ENCODE assay signal across 1 cellular context in the genomic region with DNA sequence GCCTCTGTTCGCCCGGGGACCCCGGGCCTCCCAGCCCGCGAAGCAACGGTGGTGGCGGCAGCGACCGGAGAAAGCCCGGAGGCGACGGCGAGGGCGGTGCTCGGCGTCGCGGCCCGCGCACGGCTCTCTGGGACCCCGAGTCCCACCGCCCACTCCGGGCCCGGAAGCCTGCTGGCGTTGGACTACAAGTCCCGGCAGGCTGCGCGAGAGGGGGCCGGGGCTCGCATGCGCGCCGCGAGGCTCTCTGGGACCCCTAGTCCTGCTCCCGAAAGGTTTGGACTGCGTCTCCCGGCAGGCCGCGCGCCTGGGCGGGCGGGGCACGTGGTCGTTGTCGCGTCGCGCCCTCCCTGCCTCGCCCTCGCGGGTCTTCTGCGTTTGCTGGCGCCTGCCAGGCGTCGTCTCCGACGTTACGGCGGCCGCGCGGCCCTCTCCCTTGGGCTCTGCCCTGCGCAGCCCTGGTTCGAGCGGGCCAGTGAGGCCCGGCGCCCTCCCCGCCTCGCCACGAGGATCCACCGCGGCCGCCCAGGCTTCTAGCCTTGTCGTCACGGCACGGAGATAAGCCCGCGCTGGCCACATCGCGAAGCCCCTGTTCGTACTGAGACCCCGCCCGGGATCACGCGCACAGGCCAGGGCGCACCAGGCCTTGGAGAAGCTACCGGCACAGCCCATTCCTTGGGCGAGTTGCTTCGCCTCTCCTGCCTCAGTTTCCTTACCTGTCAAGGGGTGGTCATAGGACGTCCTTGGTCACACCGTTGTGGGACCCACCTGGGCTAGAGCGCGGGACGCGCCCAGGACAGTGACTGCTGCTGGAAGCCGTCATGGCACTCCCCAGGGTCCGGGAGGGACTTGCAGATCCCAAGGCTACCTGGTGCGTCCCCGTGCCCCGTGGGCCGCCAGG.
TF ChIP-seq lines count a peak whose summit lies in the region.

A gene (minus strand): TSS at position 75 of the 898 bp plus-strand sequence. CDS start 549 bp downstream, outside the sequence.

TF ChIP-seq in HepG2, 621 proteins besides CTCF, POLR2A, EP300 and RAD21 (continued from another document and continues in another):
- TF ChIP-seq, protein P1, sequence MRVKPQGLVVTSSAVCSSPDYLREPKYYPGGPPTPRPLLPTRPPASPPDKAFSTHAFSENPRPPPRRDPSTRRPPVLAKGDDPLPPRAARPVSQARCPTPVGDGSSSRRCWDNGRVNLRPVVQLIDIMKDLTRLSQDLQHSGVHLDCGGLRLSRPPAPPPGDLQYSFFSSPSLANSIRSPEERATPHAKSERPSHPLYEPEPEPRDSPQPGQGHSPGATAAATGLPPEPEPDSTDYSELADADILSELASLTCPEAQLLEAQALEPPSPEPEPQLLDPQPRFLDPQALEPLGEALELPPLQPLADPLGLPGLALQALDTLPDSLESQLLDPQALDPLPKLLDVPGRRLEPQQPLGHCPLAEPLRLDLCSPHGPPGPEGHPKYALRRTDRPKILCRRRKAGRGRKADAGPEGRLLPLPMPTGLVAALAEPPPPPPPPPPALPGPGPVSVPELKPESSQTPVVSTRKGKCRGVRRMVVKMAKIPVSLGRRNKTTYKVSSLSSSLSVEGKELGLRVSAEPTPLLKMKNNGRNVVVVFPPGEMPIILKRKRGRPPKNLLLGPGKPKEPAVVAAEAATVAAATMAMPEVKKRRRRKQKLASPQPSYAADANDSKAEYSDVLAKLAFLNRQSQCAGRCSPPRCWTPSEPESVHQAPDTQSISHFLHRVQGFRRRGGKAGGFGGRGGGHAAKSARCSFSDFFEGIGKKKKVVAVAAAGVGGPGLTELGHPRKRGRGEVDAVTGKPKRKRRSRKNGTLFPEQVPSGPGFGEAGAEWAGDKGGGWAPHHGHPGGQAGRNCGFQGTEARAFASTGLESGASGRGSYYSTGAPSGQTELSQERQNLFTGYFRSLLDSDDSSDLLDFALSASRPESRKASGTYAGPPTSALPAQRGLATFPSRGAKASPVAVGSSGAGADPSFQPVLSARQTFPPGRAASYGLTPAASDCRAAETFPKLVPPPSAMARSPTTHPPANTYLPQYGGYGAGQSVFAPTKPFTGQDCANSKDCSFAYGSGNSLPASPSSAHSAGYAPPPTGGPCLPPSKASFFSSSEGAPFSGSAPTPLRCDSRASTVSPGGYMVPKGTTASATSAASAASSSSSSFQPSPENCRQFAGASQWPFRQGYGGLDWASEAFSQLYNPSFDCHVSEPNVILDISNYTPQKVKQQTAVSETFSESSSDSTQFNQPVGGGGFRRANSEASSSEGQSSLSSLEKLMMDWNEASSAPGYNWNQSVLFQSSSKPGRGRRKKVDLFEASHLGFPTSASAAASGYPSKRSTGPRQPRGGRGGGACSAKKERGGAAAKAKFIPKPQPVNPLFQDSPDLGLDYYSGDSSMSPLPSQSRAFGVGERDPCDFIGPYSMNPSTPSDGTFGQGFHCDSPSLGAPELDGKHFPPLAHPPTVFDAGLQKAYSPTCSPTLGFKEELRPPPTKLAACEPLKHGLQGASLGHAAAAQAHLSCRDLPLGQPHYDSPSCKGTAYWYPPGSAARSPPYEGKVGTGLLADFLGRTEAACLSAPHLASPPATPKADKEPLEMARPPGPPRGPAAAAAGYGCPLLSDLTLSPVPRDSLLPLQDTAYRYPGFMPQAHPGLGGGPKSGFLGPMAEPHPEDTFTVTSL (CRISPR knock-in tag; IDR thresholded peaks at IDR 0.05; ENCODE audit: borderline replicate concordance), result peak; percentile 78; the same call in 1 of the 2 replicates
- TF ChIP-seq ZNF781 (CRISPR knock-in tag; IDR thresholded peaks at IDR 0.05; ENCODE audit: borderline replicate concordance, not compliant biosample characterization), result peak; percentile 84
- no peak for TF ChIP-seq TCF7L2 (IDR thresholded peaks at IDR 0.05; ENCODE audit: low read depth, low read length)
- peak; percentile 79; the same call in 1 of the 2 replicates for TF ChIP-seq MIER2 (CRISPR knock-in tag; IDR thresholded peaks at IDR 0.05)
- peak; percentile 100 for TF ChIP-seq ERF (CRISPR knock-in tag; IDR thresholded peaks at IDR 0.05)
- TF ChIP-seq, protein P2, sequence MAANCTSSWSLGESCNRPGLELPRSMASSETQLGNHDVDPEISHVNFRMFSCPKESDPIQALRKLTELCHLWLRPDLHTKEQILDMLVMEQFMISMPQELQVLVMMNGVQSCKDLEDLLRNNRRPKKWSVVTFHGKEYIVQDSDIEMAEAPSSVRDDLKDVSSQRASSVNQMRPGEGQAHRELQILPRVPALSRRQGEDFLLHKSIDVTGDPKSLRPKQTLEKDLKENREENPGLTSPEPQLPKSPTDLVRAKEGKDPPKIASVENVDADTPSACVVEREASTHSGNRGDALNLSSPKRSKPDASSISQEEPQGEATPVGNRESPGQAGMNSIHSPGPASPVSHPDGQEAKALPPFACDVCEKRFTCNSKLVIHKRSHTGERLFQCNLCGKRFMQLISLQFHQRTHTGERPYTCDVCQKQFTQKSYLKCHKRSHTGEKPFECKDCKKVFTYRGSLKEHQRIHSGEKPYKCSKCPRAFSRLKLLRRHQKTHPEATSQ (CRISPR knock-in tag; IDR thresholded peaks at IDR 0.05; ENCODE audit: borderline replicate concordance), result peak; percentile 93; the same call in 1 of the 2 replicates
- TF ChIP-seq SAFB2 (CRISPR knock-in tag; IDR thresholded peaks at IDR 0.05; ENCODE audit: borderline replicate concordance, low read depth), result peak; percentile 99
- TF ChIP-seq ZNF652 (CRISPR knock-in tag; IDR thresholded peaks at IDR 0.05; ENCODE audit: borderline replicate concordance, low read depth), result 0 out of 2 replicates have a peak, but pooled peaks have one; percentile 33
- peak; percentile 99 for TF ChIP-seq TOE1 (CRISPR knock-in tag; IDR thresholded peaks at IDR 0.05)
- TF ChIP-seq, protein P3, sequence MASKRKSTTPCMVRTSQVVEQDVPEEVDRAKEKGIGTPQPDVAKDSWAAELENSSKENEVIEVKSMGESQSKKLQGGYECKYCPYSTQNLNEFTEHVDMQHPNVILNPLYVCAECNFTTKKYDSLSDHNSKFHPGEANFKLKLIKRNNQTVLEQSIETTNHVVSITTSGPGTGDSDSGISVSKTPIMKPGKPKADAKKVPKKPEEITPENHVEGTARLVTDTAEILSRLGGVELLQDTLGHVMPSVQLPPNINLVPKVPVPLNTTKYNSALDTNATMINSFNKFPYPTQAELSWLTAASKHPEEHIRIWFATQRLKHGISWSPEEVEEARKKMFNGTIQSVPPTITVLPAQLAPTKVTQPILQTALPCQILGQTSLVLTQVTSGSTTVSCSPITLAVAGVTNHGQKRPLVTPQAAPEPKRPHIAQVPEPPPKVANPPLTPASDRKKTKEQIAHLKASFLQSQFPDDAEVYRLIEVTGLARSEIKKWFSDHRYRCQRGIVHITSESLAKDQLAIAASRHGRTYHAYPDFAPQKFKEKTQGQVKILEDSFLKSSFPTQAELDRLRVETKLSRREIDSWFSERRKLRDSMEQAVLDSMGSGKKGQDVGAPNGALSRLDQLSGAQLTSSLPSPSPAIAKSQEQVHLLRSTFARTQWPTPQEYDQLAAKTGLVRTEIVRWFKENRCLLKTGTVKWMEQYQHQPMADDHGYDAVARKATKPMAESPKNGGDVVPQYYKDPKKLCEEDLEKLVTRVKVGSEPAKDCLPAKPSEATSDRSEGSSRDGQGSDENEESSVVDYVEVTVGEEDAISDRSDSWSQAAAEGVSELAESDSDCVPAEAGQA (IDR thresholded peaks at IDR 0.05; ENCODE audit: low read depth), result peak; percentile 84
- TF ChIP-seq, protein P3 (CRISPR knock-in tag; IDR thresholded peaks at IDR 0.05; ENCODE audit: borderline replicate concordance), result peak; percentile 84; the same call in 1 of the 2 replicates
- TF ChIP-seq SRSF4 (IDR thresholded peaks at IDR 0.05; ENCODE audit: low read depth, low read length, poor library complexity, severe bottlenecking), result no peak
- peak; percentile 34 for TF ChIP-seq U2AF1 (optimal IDR thresholded peaks at IDR 0.05; ENCODE audit: low read depth, low read length)
- peak; percentile 91; the same call in 1 of the 2 replicates for TF ChIP-seq MIER3 (CRISPR knock-in tag; IDR thresholded peaks at IDR 0.05; ENCODE audit: borderline replicate concordance)
- TF ChIP-seq NBN (conservative IDR thresholded peaks at IDR 0.05), result no peak
- TF ChIP-seq, protein P4, sequence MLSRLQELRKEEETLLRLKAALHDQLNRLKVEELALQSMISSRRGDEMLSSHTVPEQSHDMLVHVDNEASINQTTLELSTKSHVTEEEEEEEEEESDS (CRISPR knock-in tag; IDR thresholded peaks at IDR 0.05; ENCODE audit: borderline replicate concordance), result peak; percentile 98
- TF ChIP-seq ZNF644 (CRISPR knock-in tag; IDR thresholded peaks at IDR 0.05; ENCODE audit: low read depth), result no peak
- TF ChIP-seq, protein P5, sequence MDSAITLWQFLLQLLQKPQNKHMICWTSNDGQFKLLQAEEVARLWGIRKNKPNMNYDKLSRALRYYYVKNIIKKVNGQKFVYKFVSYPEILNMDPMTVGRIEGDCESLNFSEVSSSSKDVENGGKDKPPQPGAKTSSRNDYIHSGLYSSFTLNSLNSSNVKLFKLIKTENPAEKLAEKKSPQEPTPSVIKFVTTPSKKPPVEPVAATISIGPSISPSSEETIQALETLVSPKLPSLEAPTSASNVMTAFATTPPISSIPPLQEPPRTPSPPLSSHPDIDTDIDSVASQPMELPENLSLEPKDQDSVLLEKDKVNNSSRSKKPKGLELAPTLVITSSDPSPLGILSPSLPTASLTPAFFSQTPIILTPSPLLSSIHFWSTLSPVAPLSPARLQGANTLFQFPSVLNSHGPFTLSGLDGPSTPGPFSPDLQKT (CRISPR knock-in tag; IDR thresholded peaks at IDR 0.05; ENCODE audit: borderline replicate concordance), result peak; percentile 94; the same call in 1 of the 2 replicates
- TF ChIP-seq ZNF816 (CRISPR knock-in tag; IDR thresholded peaks at IDR 0.05; ENCODE audit: borderline replicate concordance), result peak; percentile 94
- peak; percentile 99 for TF ChIP-seq ARNT2 (CRISPR knock-in tag; IDR thresholded peaks at IDR 0.05; ENCODE audit: low read depth)
- TF ChIP-seq, protein P6, sequence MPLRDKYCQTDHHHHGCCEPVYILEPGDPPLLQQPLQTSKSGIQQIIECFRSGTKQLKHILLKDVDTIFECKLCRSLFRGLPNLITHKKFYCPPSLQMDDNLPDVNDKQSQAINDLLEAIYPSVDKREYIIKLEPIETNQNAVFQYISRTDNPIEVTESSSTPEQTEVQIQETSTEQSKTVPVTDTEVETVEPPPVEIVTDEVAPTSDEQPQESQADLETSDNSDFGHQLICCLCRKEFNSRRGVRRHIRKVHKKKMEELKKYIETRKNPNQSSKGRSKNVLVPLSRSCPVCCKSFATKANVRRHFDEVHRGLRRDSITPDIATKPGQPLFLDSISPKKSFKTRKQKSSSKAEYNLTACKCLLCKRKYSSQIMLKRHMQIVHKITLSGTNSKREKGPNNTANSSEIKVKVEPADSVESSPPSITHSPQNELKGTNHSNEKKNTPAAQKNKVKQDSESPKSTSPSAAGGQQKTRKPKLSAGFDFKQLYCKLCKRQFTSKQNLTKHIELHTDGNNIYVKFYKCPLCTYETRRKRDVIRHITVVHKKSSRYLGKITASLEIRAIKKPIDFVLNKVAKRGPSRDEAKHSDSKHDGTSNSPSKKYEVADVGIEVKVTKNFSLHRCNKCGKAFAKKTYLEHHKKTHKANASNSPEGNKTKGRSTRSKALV (CRISPR knock-in tag; IDR thresholded peaks at IDR 0.05), result peak; percentile 96; the same call in 1 of the 2 replicates
- TF ChIP-seq, protein P7, sequence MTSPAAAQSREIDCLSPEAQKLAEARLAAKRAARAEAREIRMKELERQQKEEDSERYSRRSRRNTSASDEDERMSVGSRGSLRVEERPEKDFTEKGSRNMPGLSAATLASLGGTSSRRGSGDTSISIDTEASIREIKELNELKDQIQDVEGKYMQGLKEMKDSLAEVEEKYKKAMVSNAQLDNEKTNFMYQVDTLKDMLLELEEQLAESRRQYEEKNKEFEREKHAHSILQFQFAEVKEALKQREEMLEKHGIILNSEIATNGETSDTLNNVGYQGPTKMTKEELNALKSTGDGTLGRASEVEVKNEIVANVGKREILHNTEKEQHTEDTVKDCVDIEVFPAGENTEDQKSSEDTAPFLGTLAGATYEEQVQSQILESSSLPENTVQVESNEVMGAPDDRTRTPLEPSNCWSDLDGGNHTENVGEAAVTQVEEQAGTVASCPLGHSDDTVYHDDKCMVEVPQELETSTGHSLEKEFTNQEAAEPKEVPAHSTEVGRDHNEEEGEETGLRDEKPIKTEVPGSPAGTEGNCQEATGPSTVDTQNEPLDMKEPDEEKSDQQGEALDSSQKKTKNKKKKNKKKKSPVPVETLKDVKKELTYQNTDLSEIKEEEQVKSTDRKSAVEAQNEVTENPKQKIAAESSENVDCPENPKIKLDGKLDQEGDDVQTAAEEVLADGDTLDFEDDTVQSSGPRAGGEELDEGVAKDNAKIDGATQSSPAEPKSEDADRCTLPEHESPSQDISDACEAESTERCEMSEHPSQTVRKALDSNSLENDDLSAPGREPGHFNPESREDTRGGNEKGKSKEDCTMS (CRISPR knock-in tag; conservative IDR thresholded peaks at IDR 0.05), result peak; percentile 81; the same call in 1 of the 2 replicates
- TF ChIP-seq, protein P8, sequence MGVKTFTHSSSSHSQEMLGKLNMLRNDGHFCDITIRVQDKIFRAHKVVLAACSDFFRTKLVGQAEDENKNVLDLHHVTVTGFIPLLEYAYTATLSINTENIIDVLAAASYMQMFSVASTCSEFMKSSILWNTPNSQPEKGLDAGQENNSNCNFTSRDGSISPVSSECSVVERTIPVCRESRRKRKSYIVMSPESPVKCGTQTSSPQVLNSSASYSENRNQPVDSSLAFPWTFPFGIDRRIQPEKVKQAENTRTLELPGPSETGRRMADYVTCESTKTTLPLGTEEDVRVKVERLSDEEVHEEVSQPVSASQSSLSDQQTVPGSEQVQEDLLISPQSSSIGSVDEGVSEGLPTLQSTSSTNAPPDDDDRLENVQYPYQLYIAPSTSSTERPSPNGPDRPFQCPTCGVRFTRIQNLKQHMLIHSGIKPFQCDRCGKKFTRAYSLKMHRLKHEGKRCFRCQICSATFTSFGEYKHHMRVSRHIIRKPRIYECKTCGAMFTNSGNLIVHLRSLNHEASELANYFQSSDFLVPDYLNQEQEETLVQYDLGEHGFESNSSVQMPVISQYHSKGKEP (CRISPR knock-in tag; IDR thresholded peaks at IDR 0.05), result peak; percentile 98
- TF ChIP-seq ZNF772 (CRISPR knock-in tag; IDR thresholded peaks at IDR 0.05), result 0 out of 2 replicates have a peak, but pooled peaks have one; percentile 92
- peak; percentile 97 for TF ChIP-seq ZBTB3 (CRISPR knock-in tag; IDR thresholded peaks at IDR 0.05; ENCODE audit: borderline replicate concordance, low read depth)
